Comparison of ENCODE assay signal across 26 cellular contexts in the genomic region with DNA sequence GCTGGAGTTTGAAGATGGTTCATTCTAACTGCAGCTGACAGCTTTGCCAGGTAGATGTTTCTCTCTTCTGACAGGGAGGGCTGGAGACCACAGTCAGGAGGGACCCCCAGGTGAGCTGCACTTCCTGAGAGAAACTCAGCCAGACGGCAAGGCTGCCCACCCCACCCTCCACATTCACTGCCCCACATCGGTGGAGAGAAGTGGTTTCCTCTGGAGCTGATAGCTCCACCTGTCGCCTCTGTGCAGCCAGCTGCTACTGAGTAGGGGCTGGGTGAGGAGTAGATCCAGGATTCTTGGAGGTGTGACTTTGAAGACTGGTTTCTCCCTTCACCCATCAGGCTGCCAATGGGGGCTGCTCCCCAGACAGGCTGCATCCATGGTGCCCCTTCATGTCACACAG.
"Had no signal": no experiment of that assay in that cellular context is flagged by ENCODE, and none has a peak within 500 bp of the region (broad histone marks: within the 10 kb centered on the region; RNA-seq: fewer than 3 reads in every experiment).

No MANE protein-coding gene starts in this region.

- H3K36me3 ChIP-seq: brain microvascular endothelial cell, cardiac muscle cell, MG63, SJCRH30 had no signal

- H3K27me3 ChIP-seq: brain microvascular endothelial cell, cardiac muscle cell, MG63, SJCRH30 had no signal

- H3K4me3 ChIP-seq: cardiac muscle cell, MG63, SJCRH30 had no signal

- DNase-seq: activated CD4-positive, CD25-positive, alpha-beta regulatory T cell; activated CD8-positive, alpha-beta memory T cell treated with anti-CD3 and anti-CD28 coated beads, Interleukin-2, amount 50 U/mL, for 4 hours; activated CD8-positive, alpha-beta T cell treated with anti-CD3 and anti-CD28 coated beads for 36 hours; activated gamma-delta T cell treated with Interleukin-2 at 50 U/mL for 16 hours; activated naive CD4-positive, alpha-beta T cell treated with anti-CD3 and anti-CD28 coated beads, Interleukin-2, amount 10 ng/mL, durations not matched to agents 7 days and 5 days; activated naive CD8-positive, alpha-beta T cell treated with anti-CD3 and anti-CD28 coated beads for 36 hours; activated T-cell treated with anti-CD3 and anti-CD28 coated beads, Interleukin-2, amount 50 U/mL, for 72 hours; brain microvascular endothelial cell; MG63; MV-4-11; NCI-H1092 treated with DMSO at 0.1 percent for 48 hours; NCI-H1417 treated with DMSO at 0.1 percent for 48 hours; NCI-H187; NCI-H2081 treated with DMSO at 0.1 percent for 48 hours; NCI-H226; NCI-H526; NK-92 treated with Interleukin-12 subunit alpha and Interleukin-12 subunit beta, amount 100 ng/mL, for 24 hours; OCI-M1; RPMI8226; SJCRH30; SK-N-SH; T-helper 1 cell had no signal

- H3K27ac ChIP-seq: brain microvascular endothelial cell, cardiac muscle cell, SJCRH30, VCaP had no signal

- ATAC-seq: activated CD8-positive, alpha-beta T cell treated with anti-CD3 and anti-CD28 coated beads for 36 hours; activated T-cell treated with anti-CD3 and anti-CD28 coated beads, Interleukin-2, amount 50 U/mL, for 72 hours; Panc1; Right ventricle myocardium inferior had no signal

- H3K4me1 ChIP-seq: SJCRH30 had no signal

- H3K9me3 ChIP-seq: MG63, SJCRH30, SK-N-SH had no signal
